In the genomic region with DNA sequence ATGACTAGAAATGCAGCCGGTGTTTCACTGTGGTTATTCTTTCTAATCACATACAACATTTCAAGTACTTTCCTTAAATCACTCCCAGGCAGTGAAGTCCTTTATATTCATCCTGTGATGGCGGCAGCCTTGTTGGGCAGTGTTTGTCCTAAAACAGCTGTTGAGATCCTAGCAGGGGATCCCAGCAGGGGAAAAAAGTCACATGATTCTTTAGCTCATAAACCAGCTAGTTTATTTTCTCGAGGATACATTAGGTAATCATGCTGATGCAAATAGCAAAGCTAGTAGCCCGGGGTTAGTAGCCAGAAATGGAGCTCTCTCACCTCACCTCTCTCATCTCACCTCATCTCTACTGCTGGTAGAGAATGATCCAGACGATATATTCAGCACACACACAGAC, we compare ENCODE assay signal across 21 cellular contexts.
A peak's percentile ranks its signal among the peaks of the same experiment; 100 is the strongest.
DNase-seq lines count a peak whose midpoint lies in the region; ATAC-seq and TF ChIP-seq lines count a peak whose summit lies in the region.
"Had no signal": no experiment of that assay in that cellular context is flagged by ENCODE, and none has a peak within 500 bp of the region (broad histone marks: within the 10 kb centered on the region; RNA-seq: fewer than 3 reads in every experiment).

No MANE protein-coding gene starts in this region.

- peaks cover 25% of the 10 kb centered on the region for H3K4me1 Mint-ChIP-seq in glutamatergic neuron (ENCODE audit: low read depth, unreplicated experiment)
- peaks cover 0 to 8% of the 10 kb centered on the region in 2 donors for H3K4me1 Mint-ChIP-seq in natural killer cell treated with Interleukin-12 subunit alpha and Interleukin-12 subunit beta and Interleukin-15 and Interleukin-18, amount 100 ng/mL, for 72 hours (ENCODE audit: low read depth in 2 of 2)

- ATAC-seq in SK-N-SH treated with all-trans-retinoic acid at 6 μM for 48 hours (no peak), HG02798 (IDR thresholded peaks at IDR 0.05; ENCODE audit: poor library complexity, unreplicated experiment) (no peak), GM21367 (IDR thresholded peaks at IDR 0.05; ENCODE audit: unreplicated experiment) (no peak)
- no peak for ATAC-seq in natural killer cell treated with Interleukin-12 subunit alpha and Interleukin-12 subunit beta and Interleukin-15 and Interleukin-18, amount 100 ng/mL, for 72 hours
- ATAC-seq: activated CD8-positive, alpha-beta T cell treated with anti-CD3 and anti-CD28 coated beads, Interleukin-2, amount 10 ng/mL, durations not matched to agents 7 days and 5 days; activated naive CD4-positive, alpha-beta T cell treated with anti-CD3 and anti-CD28 coated beads, Interleukin-2, amount 50 U/mL, for 72 hours; CD8-positive, alpha-beta T cell; stimulated activated naive B cell treated with anti-CD40 and anti-IgM and Interleukin-4, amounts not matched to agents 10 μg/mL and 1 μg/mL and 100 μg/mL, for 72 hours; T-helper 17 cell; WTC11 had no signal

- peaks cover 46% of the 10 kb centered on the region for H3F3A ChIP-seq in SK-N-SH (replicated peaks; ENCODE audit: insufficient read depth)

- TF ChIP-seq RAD21 in SK-N-SH (IDR thresholded peaks at IDR 0.05; ENCODE audit: low read length), result no peak

- DNase-seq in SK-N-SH, result no peak
- peak; percentile 53 for DNase-seq in NCI-H526 treated with DMSO at 0.1 percent for 48 hours (lab: John Stamatoyannopoulos, UW)
- DNase-seq in glutamatergic neuron, result no peak
- DNase-seq in cerebellar nuclear complex (lab: John Stamatoyannopoulos, UW), result no peak
- DNase-seq in natural killer cell treated with Interleukin-12 subunit alpha and Interleukin-12 subunit beta and Interleukin-15 and Interleukin-18, amount 100 ng/mL, for 72 hours (ENCODE audit: low spot score), result no peak
- DNase-seq: activated CD8-positive, alpha-beta T cell treated with anti-CD3 and anti-CD28 coated beads, Interleukin-2, amount 10 ng/mL, durations not matched to agents 7 days and 5 days; CD8-positive, alpha-beta T cell; KBM-7; kidney glomerular epithelial cell; NCI-H1092 treated with DMSO at 0.1 percent for 48 hours; NCI-H226; SHP77 treated with DMSO at 0.1 percent for 48 hours; stimulated activated CD4-positive, alpha-beta T cell treated with anti-CD3 and anti-CD28 coated beads, Interleukin-15, amount 100 ng/mL, for 24 hours; stimulated activated naive B cell treated with anti-CD40 and anti-IgM and Interleukin-4, amounts not matched to agents 10 μg/mL and 1 μg/mL and 100 μg/mL, for 72 hours; T-helper 17 cell had no signal

- H3K9me2 ChIP-seq in SK-N-SH, result no peaks in the 10 kb centered on the region

- no peak overlapping the region for H3K9ac ChIP-seq in SK-N-SH

- 55% methylated on average over 5 of the region's 5 CpGs for WGBS in SK-N-SH (ENCODE audit: low lambda C conversion rate)

- no peaks in the 10 kb centered on the region for H3K9me3 ChIP-seq in SK-N-SH
- H3K9me3 ChIP-seq: tibial nerve had no signal

- CTCF ChIA-PET in SK-N-SH (lab: Yijun Ruan, JAX), result interaction anchor here (0.9 to 1.1 kb wide), 2 partner anchors 9 to 75 kb away, joined by 3 read pairs; no protein-coding TSS in a partner anchor

- no peaks in the 10 kb centered on the region for H3K27me3 ChIP-seq in SK-N-SH (ENCODE audit: insufficient read depth)

- TF ChIP-seq EP300 in SK-N-SH (IDR thresholded peaks at IDR 0.05; ENCODE audit: borderline replicate concordance in 1 of 2, low read depth in 1 of 2, low read length in 1 of 2), result no peak

- H3K27ac Mint-ChIP-seq in glutamatergic neuron (ENCODE audit: unreplicated experiment), result peak overlapping the region; percentile 65
- no peak overlapping the region for H3K27ac Mint-ChIP-seq in natural killer cell treated with Interleukin-12 subunit alpha and Interleukin-12 subunit beta and Interleukin-15 and Interleukin-18, amount 100 ng/mL, for 72 hours
- H3K27ac Mint-ChIP-seq: activated CD8-positive, alpha-beta T cell treated with anti-CD3 and anti-CD28 coated beads, Interleukin-2, amount 10 ng/mL, durations not matched to agents 7 days and 5 days; activated naive CD4-positive, alpha-beta T cell treated with anti-CD3 and anti-CD28 coated beads, Interleukin-2, amount 50 U/mL, for 72 hours; CD8-positive, alpha-beta T cell; stimulated activated naive B cell treated with anti-CD40 and anti-IgM and Interleukin-4, amounts not matched to agents 10 μg/mL and 1 μg/mL and 100 μg/mL, for 72 hours; T-helper 17 cell; WTC11 had no signal

- H3K4me2 ChIP-seq in SK-N-SH, result no peak overlapping the region

- no peaks in the 10 kb centered on the region for H3K36me3 ChIP-seq in SK-N-SH (replicated peaks in 1 of 2; ENCODE audit: control insufficient read depth in 1 of 2, insufficient read depth in 2 of 2, low read length in 1 of 2)
- H3K36me3 ChIP-seq: tibial nerve had no signal

- peaks cover 19% of the 10 kb centered on the region for H3K27me3 Mint-ChIP-seq in glutamatergic neuron (ENCODE audit: unreplicated experiment)
- H3K27me3 Mint-ChIP-seq in natural killer cell treated with Interleukin-12 subunit alpha and Interleukin-12 subunit beta and Interleukin-15 and Interleukin-18, amount 100 ng/mL, for 72 hours, result peaks cover 52 to 67% of the 10 kb centered on the region in 2 donors

- H3K79me2 ChIP-seq in SK-N-SH (ENCODE audit: insufficient read depth), result 0 out of 2 replicates have a peak, but pooled peaks cover 2% of the 10 kb centered on the region

- TF ChIP-seq CTCF in SK-N-SH (IDR thresholded peaks at IDR 0.05) (no peak), glutamatergic neuron (IDR thresholded peaks at IDR 0.05; ENCODE audit: partially characterized antibody, unreplicated experiment) (no peak)

- H2AFZ ChIP-seq in SK-N-SH (ENCODE audit: low read depth), result peak overlapping the region; percentile 48; the same call in 1 of the 2 replicates

- no peaks in the 10 kb centered on the region for H4K20me1 ChIP-seq in SK-N-SH (ENCODE audit: insufficient read depth)

- no peak overlapping the region for H3K4me3 Mint-ChIP-seq in glutamatergic neuron (ENCODE audit: unreplicated experiment)
- H3K4me3 Mint-ChIP-seq in natural killer cell treated with Interleukin-12 subunit alpha and Interleukin-12 subunit beta and Interleukin-15 and Interleukin-18, amount 100 ng/mL, for 72 hours, result no peak overlapping the region
- H3K4me3 Mint-ChIP-seq: activated CD8-positive, alpha-beta T cell treated with anti-CD3 and anti-CD28 coated beads, Interleukin-2, amount 10 ng/mL, durations not matched to agents 7 days and 5 days; CD8-positive, alpha-beta T cell; stimulated activated naive B cell treated with anti-CD40 and anti-IgM and Interleukin-4, amounts not matched to agents 10 μg/mL and 1 μg/mL and 100 μg/mL, for 72 hours; T-helper 17 cell; WTC11 had no signal

- peaks cover 7% of the 10 kb centered on the region for H3K36me3 Mint-ChIP-seq in glutamatergic neuron (ENCODE audit: unreplicated experiment)
- no peaks in the 10 kb centered on the region for H3K36me3 Mint-ChIP-seq in natural killer cell treated with Interleukin-12 subunit alpha and Interleukin-12 subunit beta and Interleukin-15 and Interleukin-18, amount 100 ng/mL, for 72 hours
- H3K36me3 Mint-ChIP-seq: CD8-positive, alpha-beta T cell; WTC11 had no signal

- H3K27ac ChIP-seq in SK-N-SH (ENCODE audit: low read depth in 2 of 2, low read length in 1 of 2), result peak overlapping the region in 1 of 2 experiments; percentile 36; a peak in 2 of 4 replicates
- H3K27ac ChIP-seq: tibial nerve had no signal

- POLR2A ChIA-PET in SK-N-SH (lab: Yijun Ruan, JAX), result no interaction called here

- peaks cover 4% of the 10 kb centered on the region for H3K9me3 Mint-ChIP-seq in glutamatergic neuron (ENCODE audit: unreplicated experiment)
- no peaks in the 10 kb centered on the region for H3K9me3 Mint-ChIP-seq in natural killer cell treated with Interleukin-12 subunit alpha and Interleukin-12 subunit beta and Interleukin-15 and Interleukin-18, amount 100 ng/mL, for 72 hours
- H3K9me3 Mint-ChIP-seq: activated naive CD4-positive, alpha-beta T cell treated with anti-CD3 and anti-CD28 coated beads, Interleukin-2, amount 50 U/mL, for 72 hours; CD8-positive, alpha-beta T cell; stimulated activated naive B cell treated with anti-CD40 and anti-IgM and Interleukin-4, amounts not matched to agents 10 μg/mL and 1 μg/mL and 100 μg/mL, for 72 hours; WTC11 had no signal

- peaks cover 0 to 25% of the 10 kb centered on the region in 2 experiments for H3K4me1 ChIP-seq in SK-N-SH (ENCODE audit: control insufficient read depth in 1 of 2, insufficient read depth in 2 of 2, low read depth in 1 of 2, low read length in 1 of 2)

- H3K4me3 ChIP-seq in SK-N-SH (ENCODE audit: low read depth in 2 of 2, low read length in 1 of 2), result no peak overlapping the region
- H3K4me3 ChIP-seq: tibial nerve had no signal

TF ChIP-seq in SK-N-SH, 30 proteins besides CTCF, POLR2A, EP300 and RAD21 (continues in another document):
- TF ChIP-seq FOXM1 (IDR thresholded peaks at IDR 0.05; ENCODE audit: low read depth) (no peak), TAF1 (IDR thresholded peaks at IDR 0.05; ENCODE audit: borderline replicate concordance, low read depth, low read length) (no peak), NFIC (IDR thresholded peaks at IDR 0.05; ENCODE audit: borderline replicate concordance) (no peak)

TF ChIP-seq in SK-N-SH treated with all-trans-retinoic acid at 6 μM for 48 hours, 23 proteins besides CTCF, POLR2A, EP300 and RAD21 (continues in another document):
- TF ChIP-seq ZC3H10 (CRISPR knock-in tag; IDR thresholded peaks at IDR 0.05) (no peak), TCF4 (CRISPR knock-in tag; IDR thresholded peaks at IDR 0.05; ENCODE audit: borderline replicate concordance) (no peak), CREB5 (CRISPR knock-in tag; IDR thresholded peaks at IDR 0.05; ENCODE audit: low read depth) (no peak), PPARA (CRISPR knock-in tag; IDR thresholded peaks at IDR 0.05; ENCODE audit: borderline replicate concordance) (no peak), ZNF70 (CRISPR knock-in tag; IDR thresholded peaks at IDR 0.05) (no peak), RARB (CRISPR knock-in tag; IDR thresholded peaks at IDR 0.05) (no peak), OSR1 (CRISPR knock-in tag; IDR thresholded peaks at IDR 0.05) (no peak), ZFP3 (CRISPR knock-in tag; IDR thresholded peaks at IDR 0.05) (no peak), ISL1 (CRISPR knock-in tag; IDR thresholded peaks at IDR 0.05) (no peak), ESRRG (CRISPR knock-in tag; IDR thresholded peaks at IDR 0.05) (no peak)
